In genomic region chr14:23008836-23009235, GRCh38 we compare ENCODE assay signal across 9 cellular contexts. TPM values are rescaled to one million over a fixed set of nuclear protein-coding genes. Genes with fewer than 3 reads are reported as not detected.
A peak's percentile ranks its signal among the peaks of the same experiment; 100 is the strongest.
DNase-seq lines count a peak whose midpoint lies in the region; ATAC-seq, FAIRE-seq and TF ChIP-seq lines count a peak whose summit lies in the region.
"Had no signal": no experiment of that assay in that cellular context is flagged by ENCODE, and none has a peak within 500 bp of the region (broad histone marks: within the 10 kb centered on the region; RNA-seq: fewer than 3 reads in every experiment).

No MANE protein-coding gene starts in this region.

- no peak for TF ChIP-seq POLR2A in HepG2 (IDR thresholded peaks at IDR 0.05; ENCODE audit: insufficient read depth in 1 of 2, low read depth in 2 of 2, low read length in 2 of 2)
- no peak for TF ChIP-seq POLR2A in right lobe of liver (IDR thresholded peaks at IDR 0.05)
- TF ChIP-seq POLR2A in thyroid gland (IDR thresholded peaks at IDR 0.05), result no peak

- WGBS in HepG2 (ENCODE audit: low lambda C conversion rate), result 76% methylated on average over 3 of the region's 3 CpGs
- WGBS in right lobe of liver (ENCODE audit: insufficient coverage, low coverage, low lambda C conversion rate, missing lambda C conversion rate), result 41% methylated on average over 3 of the region's 3 CpGs
- 24% methylated on average over 3 of the region's 3 CpGs for WGBS in mammary epithelial cell (ENCODE audit: low coverage, missing lambda C conversion rate)
- 23 to 29% methylated on average over 3 of the region's 3 CpGs for WGBS in thyroid gland, 2 donors

- in situ Hi-C loops in HepG2 (cut with HindIII; ENCODE audit: extremely low pct_ligation_motif_present, low pct_unique_long_range_greater_than_20kb), result no loop called here
- in situ Hi-C loops in mammary epithelial cell (cut with MboI; ENCODE audit: low sequenced_read_pairs in 2 of 2), result no loop called here

- H3K9me3 ChIP-seq in HepG2 (ENCODE audit: low read length), result no peaks in the 10 kb centered on the region
- H3K9me3 ChIP-seq in right lobe of liver, result no peaks in the 10 kb centered on the region
- no peaks in the 10 kb centered on the region for H3K9me3 ChIP-seq in mammary epithelial cell (replicated peaks; ENCODE audit: insufficient read depth, low read length)
- no peaks in the 10 kb centered on the region for H3K9me3 ChIP-seq in thyroid gland

- H3K4me3 ChIP-seq in HepG2 (replicated peaks in 1 of 3; ENCODE audit: insufficient read depth in 1 of 3, low read depth in 2 of 3, low read length in 3 of 3) (peak overlapping the region in 2 of 3 experiments; percentile 76 to 77; a peak in 2 of 6 replicates), right lobe of liver (no peak overlapping the region), mammary epithelial cell (replicated peaks in 1 of 3; ENCODE audit: insufficient read depth in 1 of 3, low read depth in 2 of 3, low read length in 3 of 3) (peak overlapping the region in 2 of 3 experiments; percentile 58 to 90), thyroid gland (replicated peaks in 1 of 3) (no peak overlapping the region)

- dilution Hi-C loops in mammary epithelial cell (cut with HindIII; ENCODE audit: low sequenced_read_pairs), result no loop called here

- H4K20me1 ChIP-seq in HepG2 (ENCODE audit: insufficient read depth, low read length), result no peaks in the 10 kb centered on the region
- H4K20me1 ChIP-seq in mammary epithelial cell (ENCODE audit: insufficient read depth, low read length), result no peaks in the 10 kb centered on the region

- H3K36me3 ChIP-seq in HepG2 (replicated peaks in 1 of 2; ENCODE audit: control insufficient read depth in 1 of 2, insufficient read depth in 2 of 2, low read length in 2 of 2), result no peaks in the 10 kb centered on the region
- H3K36me3 ChIP-seq in right lobe of liver, result no peaks in the 10 kb centered on the region
- H3K36me3 ChIP-seq in mammary epithelial cell (ENCODE audit: insufficient read depth, low read length), result no peaks in the 10 kb centered on the region
- no peaks in the 10 kb centered on the region for H3K36me3 ChIP-seq in thyroid gland

- peaks cover 64% of the 10 kb centered on the region for H3K4me1 ChIP-seq in HepG2 (ENCODE audit: insufficient read depth, low read length)
- H3K4me1 ChIP-seq in right lobe of liver, result peaks cover 0 to 19% (median 2%) of the 10 kb centered on the region in 4 donors
- H3K4me1 ChIP-seq in mammary epithelial cell (ENCODE audit: insufficient read depth, low read length), result peaks cover 24% of the 10 kb centered on the region
- peaks cover 15 to 21% of the 10 kb centered on the region in 2 donors for H3K4me1 ChIP-seq in thyroid gland

- ATAC-seq in HepG2 (no peak), right lobe of liver (no peak)
- ATAC-seq in activated CD4-positive, CD25-positive, alpha-beta regulatory T cell treated with anti-CD3 and anti-CD28 coated beads, Interleukin-2, amount 50 U/mL, for 24 hours, result no peak

- peaks cover 2% of the 10 kb centered on the region for H3K79me2 ChIP-seq in HepG2 (ENCODE audit: insufficient read depth, low read length)
- H3K79me2 ChIP-seq in mammary epithelial cell (ENCODE audit: insufficient read depth, low read length), result peaks cover 3% of the 10 kb centered on the region

- H3K9ac ChIP-seq in HepG2 (ENCODE audit: insufficient read depth, low read depth, low read length), result 0 out of 2 replicates have a peak overlapping the region, but pooled peaks have one; percentile 72
- no peak overlapping the region for H3K9ac ChIP-seq in mammary epithelial cell (ENCODE audit: insufficient read depth, low read length)

- FAIRE-seq in HepG2 (lab: Jason Lieb, UNC), result no peak

- intact Hi-C loops in HepG2 (cut with micrococcal nuclease; ENCODE audit: unreplicated experiment) (loop anchor here (5.0 kb wide), 1 partner anchor 412 kb away; the partner anchor contains the start of gene ABHD4), right lobe of liver (cut with DNase I) (no loop called here), mammary epithelial cell (cut with micrococcal nuclease) (no loop called here), thyroid gland (cut with DNase I) (no loop called here)

- BruUV-seq in HepG2 (replicated peaks; lab: Mats Ljungman, UMichigan), result no TSS peak
- BruUV-seq in mammary epithelial cell (replicated peaks; lab: Mats Ljungman, UMichigan), result no TSS peak

- TF ChIP-seq CTCF in HepG2 (CRISPR knock-in tag; IDR thresholded peaks at IDR 0.05) (no peak), right lobe of liver (IDR thresholded peaks at IDR 0.05) (no peak), mammary epithelial cell (conservative IDR thresholded peaks at IDR 0.05 in 1 of 2, IDR thresholded peaks at IDR 0.05 in 1 of 2; ENCODE audit: extremely low read depth in 1 of 2, insufficient read depth in 1 of 2, low read depth in 1 of 2, low read length in 2 of 2) (no peak), thyroid gland (IDR thresholded peaks at IDR 0.05) (no peak)

- DNase-seq in HepG2 (ENCODE audit: low spot score) (no peak), right lobe of liver (no peak), NCI-H526 treated with DMSO at 0.1 percent for 48 hours (lab: John Stamatoyannopoulos, UW) (peak; percentile 18), mammary epithelial cell (no peak), thyroid gland (no peak), kidney glomerular epithelial cell (lab: John Stamatoyannopoulos, UW) (no peak)
- DNase-seq in stimulated activated CD8-positive, alpha-beta memory T cell treated with anti-CD3 and anti-CD28 coated beads, Interleukin-4, amount 100 ng/mL, for 48 hours, result no peak
- DNase-seq: H9 had no signal

- H3K27me3 ChIP-seq in HepG2 (ENCODE audit: control insufficient read depth in 1 of 2, insufficient read depth in 2 of 2, low read length in 2 of 2), result no peaks in the 10 kb centered on the region; a peak in 1 of 5 replicates
- H3K27me3 ChIP-seq in right lobe of liver, result no peaks in the 10 kb centered on the region
- no peaks in the 10 kb centered on the region for H3K27me3 ChIP-seq in mammary epithelial cell (ENCODE audit: insufficient read depth, low read length)
- H3K27me3 ChIP-seq in thyroid gland, result no peaks in the 10 kb centered on the region

- TF ChIP-seq EP300 in HepG2 (IDR thresholded peaks at IDR 0.05; ENCODE audit: low read depth in 2 of 2, low read length in 2 of 2) (no peak), HepG2 (CRISPR knock-in tag; IDR thresholded peaks at IDR 0.05; ENCODE audit: borderline replicate concordance) (no peak)

- no peak for TF ChIP-seq RAD21 in HepG2 (CRISPR knock-in tag; IDR thresholded peaks at IDR 0.05)

- H3K4me2 ChIP-seq in HepG2 (ENCODE audit: low read depth, low read length), result peak overlapping the region; percentile 99
- H3K4me2 ChIP-seq in mammary epithelial cell (ENCODE audit: insufficient read depth, low read depth, low read length), result peak overlapping the region; percentile 88

- CTCF ChIA-PET in HepG2 (lab: Yijun Ruan, JAX; ENCODE audit: low intra/inter-chr PET ratio, low total read pairs), result no interaction called here
- CTCF ChIA-PET in mammary epithelial cell (lab: Charles Lee; ENCODE audit: low non-redundant PET), result no interaction called here

- POLR2A ChIA-PET in HepG2 (lab: Yijun Ruan, JAX), result interaction anchor here (1.1 to 4.1 kb wide), 8 partner anchors 7 to 419 kb away, joined by 3 to 561 read pairs (median 39); partner anchors contain the start of genes ACIN1, AJUBA, C14orf119 and CDH24

- H2AFZ ChIP-seq in HepG2 (ENCODE audit: low read length) (no peak overlapping the region), mammary epithelial cell (ENCODE audit: low read depth, low read length) (no peak overlapping the region)

- no peak overlapping the region for H3K27ac ChIP-seq in HepG2 (ENCODE audit: extremely low read length, insufficient read depth, low read length)
- H3K27ac ChIP-seq in right lobe of liver, result no peak overlapping the region
- no peak overlapping the region for H3K27ac ChIP-seq in mammary epithelial cell (ENCODE audit: insufficient read depth, low read depth, low read length)
- H3K27ac ChIP-seq in thyroid gland, result no peak overlapping the region

RNA-seq across cellular contexts. Expression of gene C14orf93, which starts 1.1 kb away (rescaled TPM):
- total RNA-seq in HepG2 (2016; rRNA removed; fragmentation: Illumina TruSeq; extraction: Trizol), result 10.8 and 11.4 TPM in 2 replicates
- 3.1 and 3.7 TPM in 2 replicates for total RNA-seq in HepG2 (2016; cell fraction: cytosol; rRNA removed; fragmentation: Illumina TruSeq; extraction: Trizol; ENCODE audit: low read depth)
- total RNA-seq in HepG2 (2016; cell fraction: insoluble cytoplasmic fraction; rRNA removed; fragmentation: Illumina TruSeq; extraction: Trizol), result 10.9 and 11.2 TPM in 2 replicates
- 7.8 and 9.1 TPM in 2 replicates for total RNA-seq in HepG2 (2016; cell fraction: membrane; rRNA removed; fragmentation: Illumina TruSeq; extraction: Trizol)
- total RNA-seq in HepG2 (2016; cell fraction: nucleus; rRNA removed; fragmentation: Illumina TruSeq; extraction: Trizol), result 6.7 and 8.3 TPM in 2 replicates
- 19.8 and 22.5 TPM in 2 replicates for polyA plus RNA-seq in HepG2 (2011; rRNA removed)
- 18.0 and 23.7 TPM in 2 replicates for polyA plus RNA-seq in HepG2 (2011; cell fraction: cytosol; rRNA removed)
- polyA plus RNA-seq in HepG2 (2011; cell fraction: nucleus; rRNA removed), result 27.1 and 27.7 TPM in 2 replicates
- polyA plus RNA-seq in HepG2 (2012), result 14.5 and 15.7 TPM in 2 replicates
- 2.6 and 3.0 TPM in 2 replicates for polyA plus RNA-seq in HepG2 (2016; cell fraction: cytosol; fragmentation: Illumina TruSeq; extraction: Trizol; ENCODE audit: low read depth)
- polyA plus RNA-seq in HepG2 (2016; cell fraction: insoluble cytoplasmic fraction; fragmentation: Illumina TruSeq; extraction: Trizol; ENCODE audit: low read depth), result 9.9 and 10.2 TPM in 2 replicates
- 6.4 TPM in 2 replicates for polyA plus RNA-seq in HepG2 (2016; cell fraction: membrane; fragmentation: Illumina TruSeq; extraction: Trizol; ENCODE audit: low read depth)
- 19.5 and 24.7 TPM in 2 replicates for polyA plus RNA-seq in HepG2 (2016; cell fraction: nucleus; fragmentation: Illumina TruSeq; extraction: Trizol; ENCODE audit: insufficient read depth, low read depth)
- 18.0 and 62.7 TPM in 2 replicates for polyA minus RNA-seq in HepG2 (2011; rRNA and poly(A)+ RNA removed; ENCODE audit: low replicate concordance)
- polyA minus RNA-seq in HepG2 (2011; cell fraction: cytosol; rRNA and poly(A)+ RNA removed), result 8.0 and 14.8 TPM in 2 replicates
- 8.8 and 11.9 TPM in 2 replicates for polyA minus RNA-seq in HepG2 (2011; cell fraction: nucleus; rRNA and poly(A)+ RNA removed)
- total RNA-seq in right lobe of liver, result 1 to 10 TPM; 1.7 to 4.0 (median 3.2) TPM
- total RNA-seq in mammary epithelial cell, result 1 to 10 TPM; 3.6 to 6.7 TPM
- 6.7 TPM for polyA plus RNA-seq in mammary epithelial cell
- not detected for polyA minus RNA-seq in mammary epithelial cell
- 10 to 100 TPM; 11.6 to 20.6 (median 15.4) TPM for total RNA-seq in thyroid gland

RNA-seq across cellular contexts. Expression of gene PSMB5, which starts 25.9 kb away (rescaled TPM):
- total RNA-seq in HepG2 (2016; rRNA removed; fragmentation: Illumina TruSeq; extraction: Trizol), result 871 and 1,316 TPM in 2 replicates
- 296 and 327 TPM in 2 replicates for total RNA-seq in HepG2 (2016; cell fraction: cytosol; rRNA removed; fragmentation: Illumina TruSeq; extraction: Trizol; ENCODE audit: low read depth)
- total RNA-seq in HepG2 (2016; cell fraction: insoluble cytoplasmic fraction; rRNA removed; fragmentation: Illumina TruSeq; extraction: Trizol), result 923 and 1,358 TPM in 2 replicates
- total RNA-seq in HepG2 (2016; cell fraction: membrane; rRNA removed; fragmentation: Illumina TruSeq; extraction: Trizol), result 499 and 543 TPM in 2 replicates
- 325 and 326 TPM in 2 replicates for total RNA-seq in HepG2 (2016; cell fraction: nucleus; rRNA removed; fragmentation: Illumina TruSeq; extraction: Trizol)
- polyA plus RNA-seq in HepG2 (2011; rRNA removed), result 566 and 705 TPM in 2 replicates
- 909 and 1,129 TPM in 2 replicates for polyA plus RNA-seq in HepG2 (2011; cell fraction: cytosol; rRNA removed)
- polyA plus RNA-seq in HepG2 (2011; cell fraction: nucleus; rRNA removed), result 173 and 191 TPM in 2 replicates
- 459 and 476 TPM in 2 replicates for polyA plus RNA-seq in HepG2 (2012)
- 281 and 292 TPM in 2 replicates for polyA plus RNA-seq in HepG2 (2016; cell fraction: cytosol; fragmentation: Illumina TruSeq; extraction: Trizol; ENCODE audit: low read depth)
- 1,127 and 1,228 TPM in 2 replicates for polyA plus RNA-seq in HepG2 (2016; cell fraction: insoluble cytoplasmic fraction; fragmentation: Illumina TruSeq; extraction: Trizol; ENCODE audit: low read depth)
- 411 and 426 TPM in 2 replicates for polyA plus RNA-seq in HepG2 (2016; cell fraction: membrane; fragmentation: Illumina TruSeq; extraction: Trizol; ENCODE audit: low read depth)
- polyA plus RNA-seq in HepG2 (2016; cell fraction: nucleus; fragmentation: Illumina TruSeq; extraction: Trizol; ENCODE audit: insufficient read depth, low read depth), result 421 and 445 TPM in 2 replicates
- polyA minus RNA-seq in HepG2 (2011; rRNA and poly(A)+ RNA removed; ENCODE audit: low replicate concordance), result 455 and 971 TPM in 2 replicates
- 370 and 379 TPM in 2 replicates for polyA minus RNA-seq in HepG2 (2011; cell fraction: cytosol; rRNA and poly(A)+ RNA removed)
- 156 and 157 TPM in 2 replicates for polyA minus RNA-seq in HepG2 (2011; cell fraction: nucleus; rRNA and poly(A)+ RNA removed)
- total RNA-seq in right lobe of liver, result 10 to 100 TPM; 51.2 to 93.5 (median 59.1) TPM
- total RNA-seq in mammary epithelial cell, result 100 to 1,000 TPM; 145 to 152 TPM
- polyA plus RNA-seq in mammary epithelial cell, result 332 TPM
- polyA minus RNA-seq in mammary epithelial cell, result 194 TPM
- total RNA-seq in thyroid gland, result 100 to 1,000 TPM in 2 of 4 donors, 10 to 100 TPM in 2; 75.7 to 215 (median 113) TPM

RNA-seq across cellular contexts. Expression of gene AJUBA, which starts 26.5 kb away (rescaled TPM):
- 109 and 157 TPM in 2 replicates for total RNA-seq in HepG2 (2016; rRNA removed; fragmentation: Illumina TruSeq; extraction: Trizol)
- 29.1 and 32.6 TPM in 2 replicates for total RNA-seq in HepG2 (2016; cell fraction: cytosol; rRNA removed; fragmentation: Illumina TruSeq; extraction: Trizol; ENCODE audit: low read depth)
- total RNA-seq in HepG2 (2016; cell fraction: insoluble cytoplasmic fraction; rRNA removed; fragmentation: Illumina TruSeq; extraction: Trizol), result 104 and 153 TPM in 2 replicates
- 72.3 and 78.5 TPM in 2 replicates for total RNA-seq in HepG2 (2016; cell fraction: membrane; rRNA removed; fragmentation: Illumina TruSeq; extraction: Trizol)
- total RNA-seq in HepG2 (2016; cell fraction: nucleus; rRNA removed; fragmentation: Illumina TruSeq; extraction: Trizol), result 149 and 162 TPM in 2 replicates
- 241 and 315 TPM in 2 replicates for polyA plus RNA-seq in HepG2 (2011; rRNA removed)
- 184 and 225 TPM in 2 replicates for polyA plus RNA-seq in HepG2 (2011; cell fraction: cytosol; rRNA removed)
- 207 and 248 TPM in 2 replicates for polyA plus RNA-seq in HepG2 (2011; cell fraction: nucleus; rRNA removed)
- 183 and 230 TPM in 2 replicates for polyA plus RNA-seq in HepG2 (2012)
- polyA plus RNA-seq in HepG2 (2016; cell fraction: cytosol; fragmentation: Illumina TruSeq; extraction: Trizol; ENCODE audit: low read depth), result 8.7 and 9.2 TPM in 2 replicates
- 102 and 106 TPM in 2 replicates for polyA plus RNA-seq in HepG2 (2016; cell fraction: insoluble cytoplasmic fraction; fragmentation: Illumina TruSeq; extraction: Trizol; ENCODE audit: low read depth)
- 31.5 and 31.6 TPM in 2 replicates for polyA plus RNA-seq in HepG2 (2016; cell fraction: membrane; fragmentation: Illumina TruSeq; extraction: Trizol; ENCODE audit: low read depth)
- polyA plus RNA-seq in HepG2 (2016; cell fraction: nucleus; fragmentation: Illumina TruSeq; extraction: Trizol; ENCODE audit: insufficient read depth, low read depth), result 158 and 165 TPM in 2 replicates
- polyA minus RNA-seq in HepG2 (2011; rRNA and poly(A)+ RNA removed; ENCODE audit: low replicate concordance), result 171 and 630 TPM in 2 replicates
- 150 and 166 TPM in 2 replicates for polyA minus RNA-seq in HepG2 (2011; cell fraction: cytosol; rRNA and poly(A)+ RNA removed)
- polyA minus RNA-seq in HepG2 (2011; cell fraction: nucleus; rRNA and poly(A)+ RNA removed), result 420 and 488 TPM in 2 replicates
- total RNA-seq in right lobe of liver, result 10 to 100 TPM in 5 of 6 experiments, 1 to 10 TPM in 1; 7.8 to 64.6 (median 54.2) TPM
- 100 to 1,000 TPM; 234 to 275 TPM for total RNA-seq in mammary epithelial cell
- 88.5 TPM for polyA plus RNA-seq in mammary epithelial cell
- 247 TPM for polyA minus RNA-seq in mammary epithelial cell
- total RNA-seq in thyroid gland, result 10 to 100 TPM; 18.4 to 40.5 (median 34.8) TPM

RNA-seq across cellular contexts. Expression of gene PSMB11, which starts 33.2 kb away (rescaled TPM):
- total RNA-seq in HepG2 (2016; rRNA removed; fragmentation: Illumina TruSeq; extraction: Trizol), result not detected in 2 replicates
- total RNA-seq in HepG2 (2016; cell fraction: cytosol; rRNA removed; fragmentation: Illumina TruSeq; extraction: Trizol; ENCODE audit: low read depth), result not detected in 2 replicates
- total RNA-seq in HepG2 (2016; cell fraction: insoluble cytoplasmic fraction; rRNA removed; fragmentation: Illumina TruSeq; extraction: Trizol), result not detected in 2 replicates
- not detected in 2 replicates for total RNA-seq in HepG2 (2016; cell fraction: membrane; rRNA removed; fragmentation: Illumina TruSeq; extraction: Trizol)
- not detected in 2 replicates for total RNA-seq in HepG2 (2016; cell fraction: nucleus; rRNA removed; fragmentation: Illumina TruSeq; extraction: Trizol)
- polyA plus RNA-seq in HepG2 (2011; rRNA removed), result not detected in 2 replicates
- not detected in 2 replicates for polyA plus RNA-seq in HepG2 (2011; cell fraction: cytosol; rRNA removed)
- polyA plus RNA-seq in HepG2 (2011; cell fraction: nucleus; rRNA removed), result not detected in 2 replicates
- not detected in 2 replicates for polyA plus RNA-seq in HepG2 (2012)
- polyA plus RNA-seq in HepG2 (2016; cell fraction: cytosol; fragmentation: Illumina TruSeq; extraction: Trizol; ENCODE audit: low read depth), result not detected in 2 replicates
- polyA plus RNA-seq in HepG2 (2016; cell fraction: insoluble cytoplasmic fraction; fragmentation: Illumina TruSeq; extraction: Trizol; ENCODE audit: low read depth), result not detected in 2 replicates
- not detected in 2 replicates for polyA plus RNA-seq in HepG2 (2016; cell fraction: membrane; fragmentation: Illumina TruSeq; extraction: Trizol; ENCODE audit: low read depth)
- polyA plus RNA-seq in HepG2 (2016; cell fraction: nucleus; fragmentation: Illumina TruSeq; extraction: Trizol; ENCODE audit: insufficient read depth, low read depth), result not detected in 2 replicates
- 0.10 TPM in 1 of 2 replicates, not detected in the other for polyA minus RNA-seq in HepG2 (2011; rRNA and poly(A)+ RNA removed; ENCODE audit: low replicate concordance)
- not detected in 2 replicates for polyA minus RNA-seq in HepG2 (2011; cell fraction: cytosol; rRNA and poly(A)+ RNA removed)
- not detected in 2 replicates for polyA minus RNA-seq in HepG2 (2011; cell fraction: nucleus; rRNA and poly(A)+ RNA removed)
- total RNA-seq in right lobe of liver, result not detected
- not detected for total RNA-seq in mammary epithelial cell
- not detected for polyA plus RNA-seq in mammary epithelial cell
- not detected for polyA minus RNA-seq in mammary epithelial cell
- not detected for total RNA-seq in thyroid gland
- total RNA-seq: H9 had no signal

RNA-seq across cellular contexts. Expression of gene CDH24, which starts 48.5 kb away (rescaled TPM):
- 0.41 and 0.69 TPM in 2 replicates for total RNA-seq in HepG2 (2016; rRNA removed; fragmentation: Illumina TruSeq; extraction: Trizol)
- 0.35 and 0.40 TPM in 2 replicates for total RNA-seq in HepG2 (2016; cell fraction: cytosol; rRNA removed; fragmentation: Illumina TruSeq; extraction: Trizol; ENCODE audit: low read depth)
- total RNA-seq in HepG2 (2016; cell fraction: insoluble cytoplasmic fraction; rRNA removed; fragmentation: Illumina TruSeq; extraction: Trizol), result 0.45 and 0.76 TPM in 2 replicates
- 1.1 and 1.2 TPM in 2 replicates for total RNA-seq in HepG2 (2016; cell fraction: membrane; rRNA removed; fragmentation: Illumina TruSeq; extraction: Trizol)
- 0.56 and 0.59 TPM in 2 replicates for total RNA-seq in HepG2 (2016; cell fraction: nucleus; rRNA removed; fragmentation: Illumina TruSeq; extraction: Trizol)
- polyA plus RNA-seq in HepG2 (2011; rRNA removed), result 0.99 and 1.2 TPM in 2 replicates
- 0.41 and 0.76 TPM in 2 replicates for polyA plus RNA-seq in HepG2 (2011; cell fraction: cytosol; rRNA removed)
- 6.5 and 6.6 TPM in 2 replicates for polyA plus RNA-seq in HepG2 (2011; cell fraction: nucleus; rRNA removed)
- polyA plus RNA-seq in HepG2 (2012), result 0.50 and 0.55 TPM in 2 replicates
- 0.59 and 0.70 TPM in 2 replicates for polyA plus RNA-seq in HepG2 (2016; cell fraction: cytosol; fragmentation: Illumina TruSeq; extraction: Trizol; ENCODE audit: low read depth)
- polyA plus RNA-seq in HepG2 (2016; cell fraction: insoluble cytoplasmic fraction; fragmentation: Illumina TruSeq; extraction: Trizol; ENCODE audit: low read depth), result 0.41 and 0.73 TPM in 2 replicates
- 1.0 and 1.2 TPM in 2 replicates for polyA plus RNA-seq in HepG2 (2016; cell fraction: membrane; fragmentation: Illumina TruSeq; extraction: Trizol; ENCODE audit: low read depth)
- polyA plus RNA-seq in HepG2 (2016; cell fraction: nucleus; fragmentation: Illumina TruSeq; extraction: Trizol; ENCODE audit: insufficient read depth, low read depth), result 2.5 and 2.8 TPM in 2 replicates
- polyA minus RNA-seq in HepG2 (2011; rRNA and poly(A)+ RNA removed; ENCODE audit: low replicate concordance), result 1.1 and 16.3 TPM in 2 replicates
- polyA minus RNA-seq in HepG2 (2011; cell fraction: cytosol; rRNA and poly(A)+ RNA removed), result 0.40 and 0.44 TPM in 2 replicates
- 0.90 and 0.99 TPM in 2 replicates for polyA minus RNA-seq in HepG2 (2011; cell fraction: nucleus; rRNA and poly(A)+ RNA removed)
- under 1 TPM; 0.26 to 0.74 (median 0.54) TPM for total RNA-seq in right lobe of liver
- total RNA-seq in mammary epithelial cell, result 1 to 10 TPM; 4.2 to 5.6 TPM
- 4.2 TPM for polyA plus RNA-seq in mammary epithelial cell
- 1.0 TPM for polyA minus RNA-seq in mammary epithelial cell
- total RNA-seq in thyroid gland, result 1 to 10 TPM; 2.9 to 7.8 (median 5.6) TPM

Comparison
In these comparisons a context has a peak if more than half of its experiments do, and no peak if none do; other contexts are left out.
1. H3K4me3 ChIP-seq: peak in HepG2 (2 of 3) and mammary epithelial cell (2 of 3); none in right lobe of liver (0 of 3) and thyroid gland (0 of 3).